10 cellular contexts compared by ENCODE assay signal in the genomic region with DNA sequence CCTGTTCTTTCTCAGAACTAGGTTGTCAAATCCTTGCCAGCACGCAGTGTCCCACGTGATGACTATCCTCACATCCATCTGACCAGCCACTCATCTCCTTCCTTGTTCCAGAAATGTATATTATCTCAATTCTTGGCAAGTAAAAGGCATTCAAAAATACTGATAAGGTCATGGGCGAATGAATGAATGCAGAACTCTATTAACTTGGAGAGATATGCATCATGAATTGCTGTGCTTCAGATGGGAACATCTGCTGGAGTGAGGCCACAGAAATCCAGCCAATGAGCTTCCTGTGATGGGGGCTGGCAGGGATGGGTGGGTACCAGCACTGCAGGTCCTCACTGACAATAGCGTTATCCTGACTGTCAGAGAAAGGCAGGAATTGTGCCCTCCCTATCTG. TPM values are rescaled to one million over a fixed set of nuclear protein-coding genes. Genes with fewer than 3 reads are reported as not detected.
"Had no signal": no experiment of that assay in that cellular context is flagged by ENCODE, and none has a peak within 500 bp of the region (broad histone marks: within the 10 kb centered on the region; RNA-seq: fewer than 3 reads in every experiment).

No MANE protein-coding gene starts in this region.

- H2AFZ ChIP-seq: GM23248 had no signal

- ATAC-seq: HCT116, HepG2 had no signal

- H3K4me3 ChIP-seq: GM23248, HAP-1 had no signal

- H3K9me3 ChIP-seq: HAP-1 had no signal

- H3K27ac ChIP-seq: GM23248, HL-60 had no signal

- H3K36me3 ChIP-seq: HAP-1 had no signal

- DNase-seq: GM23248, GOT3, H7, HFFc6, KBM-7 had no signal

- H3K4me1 ChIP-seq: HAP-1 had no signal

- H3K9ac ChIP-seq: GM23248 had no signal

RNA-seq across cellular contexts. Expression of gene MEIOB, which starts 26.0 kb away (rescaled TPM):
- polyA plus RNA-seq: IgD-negative memory B cell had no signal

RNA-seq across cellular contexts. Expression of gene IGFALS, which starts 52.5 kb away (rescaled TPM):
- polyA plus RNA-seq: GM23248, IgD-negative memory B cell had no signal
